11 cellular contexts compared by ENCODE assay signal in genomic region chrX:47196098-47196497, GRCh38. TPM values are rescaled to one million over a fixed set of nuclear protein-coding genes. Genes with fewer than 3 reads are reported as not detected.
DNase-seq lines count a peak whose midpoint lies in the region; ATAC-seq, FAIRE-seq and TF ChIP-seq lines count a peak whose summit lies in the region.
"Had no signal": no experiment of that assay in that cellular context is flagged by ENCODE, and none has a peak within 500 bp of the region (broad histone marks: within the 10 kb centered on the region; RNA-seq: fewer than 3 reads in every experiment).

No MANE protein-coding gene starts in this region.

- CTCF ChIA-PET in activated naive CD4-positive, alpha-beta T cell treated with anti-CD3 and anti-CD28 coated beads for 36 hours (lab: Charles Lee): interaction anchor here (0.5 to 1.8 kb wide), 3 partner anchors 116 to 1384 kb away, joined by 3 to 5 read pairs (median 3); no protein-coding TSS in a partner anchor

- no peak for DNase-seq in activated naive CD4-positive, alpha-beta T cell treated with anti-CD3 and anti-CD28 coated beads for 36 hours
- DNase-seq in activated naive CD4-positive, alpha-beta T cell (lab: John Stamatoyannopoulos, UW): no peak
- DNase-seq in suprapubic skin (ENCODE audit: low spot score in 2 of 2) (no peak), tibial nerve (ENCODE audit: low spot score in 2 of 2) (no peak), frontal cortex (ENCODE audit: low spot score in 2 of 2) (no peak)
- DNase-seq: activated CD4-positive, CD25-positive, alpha-beta regulatory T cell; effector memory CD4-positive, alpha-beta T cell had no signal

- no peaks in the 10 kb centered on the region for H3K27me3 ChIP-seq in iPS-20b (ENCODE audit: insufficient read depth, low read length)
- no peaks in the 10 kb centered on the region for H3K27me3 ChIP-seq in suprapubic skin
- no peaks in the 10 kb centered on the region for H3K27me3 ChIP-seq in tibial nerve

- FAIRE-seq in frontal cortex (lab: Jason Lieb, UNC): no peak

- TF ChIP-seq CTCF in suprapubic skin (IDR thresholded peaks at IDR 0.05): no peak
- TF ChIP-seq CTCF in tibial nerve (IDR thresholded peaks at IDR 0.05): no peak

- H3K4me3 Mint-ChIP-seq in activated naive CD4-positive, alpha-beta T cell treated with anti-CD3 and anti-CD28 coated beads for 36 hours: peak overlapping the region; percentile 94
- H3K4me3 Mint-ChIP-seq in activated T-helper 17 cell treated with anti-CD3 and anti-CD28 coated beads, Interleukin-2, amount 50 U/mL, for 72 hours: peak overlapping the region; percentile 94

- H3K4me1 Mint-ChIP-seq in activated naive CD4-positive, alpha-beta T cell treated with anti-CD3 and anti-CD28 coated beads for 36 hours (ENCODE audit: low read depth): peaks cover 46% of the 10 kb centered on the region
- peaks cover 20% of the 10 kb centered on the region for H3K4me1 Mint-ChIP-seq in activated T-helper 17 cell treated with anti-CD3 and anti-CD28 coated beads, Interleukin-2, amount 50 U/mL, for 72 hours

- H3K36me3 ChIP-seq in iPS-20b (ENCODE audit: insufficient read depth, low read depth, low read length) (peaks cover 55% of the 10 kb centered on the region), suprapubic skin (peaks cover 27% of the 10 kb centered on the region), tibial nerve (peaks cover 5 to 29% (median 10%) of the 10 kb centered on the region in 3 donors)

- peaks cover 31% of the 10 kb centered on the region for H3K36me3 Mint-ChIP-seq in activated naive CD4-positive, alpha-beta T cell treated with anti-CD3 and anti-CD28 coated beads for 36 hours (ENCODE audit: low read depth)
- peaks cover 86% of the 10 kb centered on the region for H3K36me3 Mint-ChIP-seq in activated T-helper 17 cell treated with anti-CD3 and anti-CD28 coated beads, Interleukin-2, amount 50 U/mL, for 72 hours (ENCODE audit: low read depth)

- peak overlapping the region; percentile 71 for H3K27ac Mint-ChIP-seq in activated naive CD4-positive, alpha-beta T cell treated with anti-CD3 and anti-CD28 coated beads for 36 hours
- peak overlapping the region; percentile 96 for H3K27ac Mint-ChIP-seq in activated T-helper 17 cell treated with anti-CD3 and anti-CD28 coated beads, Interleukin-2, amount 50 U/mL, for 72 hours

- H3K27ac ChIP-seq in iPS-20b (ENCODE audit: low read length) (no peak overlapping the region), suprapubic skin (no peak overlapping the region), tibial nerve (peak overlapping the region in 1 of 4 donors; percentile 50)
- H3K27ac ChIP-seq: parathyroid adenoma had no signal

- no peaks in the 10 kb centered on the region for H3K9me3 ChIP-seq in iPS-20b (ENCODE audit: insufficient read depth, low read depth, low read length)
- H3K9me3 ChIP-seq in suprapubic skin: no peaks in the 10 kb centered on the region
- no peaks in the 10 kb centered on the region for H3K9me3 ChIP-seq in tibial nerve

- H3K4me3 ChIP-seq in iPS-20b (ENCODE audit: low read length) (peak overlapping the region; percentile 30; the same call in 1 of the 2 replicates), suprapubic skin (peak overlapping the region; percentile 68), tibial nerve (peak overlapping the region in 1 of 4 donors; percentile 83)

- intact Hi-C loops in activated naive CD4-positive, alpha-beta T cell treated with anti-CD3 and anti-CD28 coated beads for 36 hours (cut with micrococcal nuclease): no loop called here

- H3K9me3 Mint-ChIP-seq in activated naive CD4-positive, alpha-beta T cell treated with anti-CD3 and anti-CD28 coated beads for 36 hours: no peaks in the 10 kb centered on the region
- no peaks in the 10 kb centered on the region for H3K9me3 Mint-ChIP-seq in activated T-helper 17 cell treated with anti-CD3 and anti-CD28 coated beads, Interleukin-2, amount 50 U/mL, for 72 hours

- H3K4me1 ChIP-seq in iPS-20b (ENCODE audit: insufficient read depth, low read length) (peaks cover 24% of the 10 kb centered on the region), suprapubic skin (peaks cover 62% of the 10 kb centered on the region), tibial nerve (peaks cover 0 to 57% (median 22%) of the 10 kb centered on the region in 4 donors)

- H3K9ac ChIP-seq in iPS-20b (ENCODE audit: low read depth, low read length): 0 out of 2 replicates have a peak overlapping the region, but pooled peaks have one; percentile 27
- H3K9ac ChIP-seq: parathyroid adenoma had no signal

- TF ChIP-seq POLR2A in suprapubic skin (IDR thresholded peaks at IDR 0.05) (no peak), tibial nerve (IDR thresholded peaks at IDR 0.05) (no peak)

- TF ChIP-seq EP300 in suprapubic skin (IDR thresholded peaks at IDR 0.05): no peak
- no peak for TF ChIP-seq EP300 in tibial nerve (IDR thresholded peaks at IDR 0.05)

- WGBS in suprapubic skin: 65% methylated on average over 3 of the region's 3 CpGs
- 40 to 56% methylated on average over 3 of the region's 3 CpGs for WGBS in tibial nerve, 2 donors

- ATAC-seq in activated T-helper 17 cell treated with anti-CD3 and anti-CD28 coated beads, Interleukin-2, amount 50 U/mL, for 72 hours (replicated peaks): no peak
- no peak for ATAC-seq in HG03442 (IDR thresholded peaks at IDR 0.05; ENCODE audit: unreplicated experiment)

- H3K27me3 Mint-ChIP-seq in activated naive CD4-positive, alpha-beta T cell treated with anti-CD3 and anti-CD28 coated beads for 36 hours (ENCODE audit: low read depth): no peaks in the 10 kb centered on the region
- no peaks in the 10 kb centered on the region for H3K27me3 Mint-ChIP-seq in activated T-helper 17 cell treated with anti-CD3 and anti-CD28 coated beads, Interleukin-2, amount 50 U/mL, for 72 hours

RNA-seq across cellular contexts. Expression of gene UBA1, which starts 2.5 kb away (rescaled TPM):
- 100 to 1,000 TPM; 246 to 251 TPM for total RNA-seq in activated naive CD4-positive, alpha-beta T cell treated with anti-CD3 and anti-CD28 coated beads for 36 hours
- 100 to 1,000 TPM; 227 to 255 TPM for total RNA-seq in activated T-helper 17 cell treated with anti-CD3 and anti-CD28 coated beads, Interleukin-2, amount 50 U/mL, for 72 hours
- total RNA-seq in suprapubic skin (100 to 1,000 TPM; 146 to 186 (median 157) TPM), tibial nerve (100 to 1,000 TPM; 124 to 168 (median 144) TPM), frontal cortex (122 TPM)

RNA-seq across cellular contexts. Expression of gene CDK16, which starts 22.4 kb away (rescaled TPM):
- total RNA-seq in activated naive CD4-positive, alpha-beta T cell treated with anti-CD3 and anti-CD28 coated beads for 36 hours: 10 to 100 TPM; 85.3 to 88.3 TPM
- total RNA-seq in activated T-helper 17 cell treated with anti-CD3 and anti-CD28 coated beads, Interleukin-2, amount 50 U/mL, for 72 hours: 10 to 100 TPM; 58.3 to 71.5 TPM
- total RNA-seq in suprapubic skin (10 to 100 TPM; 70.5 to 90.1 (median 88.0) TPM), tibial nerve (10 to 100 TPM; 64.9 to 94.2 (median 84.5) TPM), frontal cortex (66.4 TPM)

RNA-seq across cellular contexts. Expression of gene USP11, which starts 36.7 kb away (rescaled TPM):
- 10 to 100 TPM; 12.2 to 12.4 TPM for total RNA-seq in activated naive CD4-positive, alpha-beta T cell treated with anti-CD3 and anti-CD28 coated beads for 36 hours
- 10 to 100 TPM; 24.0 to 26.6 TPM for total RNA-seq in activated T-helper 17 cell treated with anti-CD3 and anti-CD28 coated beads, Interleukin-2, amount 50 U/mL, for 72 hours
- 10 to 100 TPM; 15.4 to 28.3 (median 20.9) TPM for total RNA-seq in suprapubic skin
- total RNA-seq in tibial nerve: 10 to 100 TPM; 54.6 to 85.8 (median 63.9) TPM
- total RNA-seq in frontal cortex: 181 TPM

RNA-seq across cellular contexts. Expression of gene RBM10, which starts 51.1 kb away (rescaled TPM):
- 10 to 100 TPM; 65.4 to 65.5 TPM for total RNA-seq in activated naive CD4-positive, alpha-beta T cell treated with anti-CD3 and anti-CD28 coated beads for 36 hours
- total RNA-seq in activated T-helper 17 cell treated with anti-CD3 and anti-CD28 coated beads, Interleukin-2, amount 50 U/mL, for 72 hours: 10 to 100 TPM; 54.3 to 57.9 TPM
- 10 to 100 TPM; 27.9 to 33.1 (median 30.2) TPM for total RNA-seq in suprapubic skin
- total RNA-seq in tibial nerve: 10 to 100 TPM; 27.3 to 46.2 (median 33.7) TPM
- 37.9 TPM for total RNA-seq in frontal cortex

RNA-seq across cellular contexts. Expression of gene NDUFB11, which starts 51.6 kb away (rescaled TPM):
- total RNA-seq in activated naive CD4-positive, alpha-beta T cell treated with anti-CD3 and anti-CD28 coated beads for 36 hours: 10 to 100 TPM; 85.8 to 87.2 TPM
- total RNA-seq in activated T-helper 17 cell treated with anti-CD3 and anti-CD28 coated beads, Interleukin-2, amount 50 U/mL, for 72 hours: 10 to 100 TPM; 72.3 to 94.4 TPM
- total RNA-seq in suprapubic skin (10 to 100 TPM; 28.0 to 67.3 (median 51.7) TPM), tibial nerve (10 to 100 TPM; 45.4 to 78.1 (median 60.5) TPM), frontal cortex (88.0 TPM)
